ENCODE assay signal across 1 cellular context in genomic region chr2:238284802-238285515, GRCh38.
TF ChIP-seq lines count a peak whose summit lies in the region.

No MANE protein-coding gene starts in this region.

TF ChIP-seq in IMR-90, 13 proteins besides CTCF, POLR2A, EP300 and RAD21:
- TF ChIP-seq CHD1 (IDR thresholded peaks at IDR 0.05; ENCODE audit: low read depth, low read length), result no peak
- no peak for TF ChIP-seq RFX5 (IDR thresholded peaks at IDR 0.05; ENCODE audit: low read depth, low read length)
- no peak for TF ChIP-seq NFE2L2 (IDR thresholded peaks at IDR 0.05; ENCODE audit: low read depth, low read length)
- TF ChIP-seq MAZ (IDR thresholded peaks at IDR 0.05; ENCODE audit: borderline replicate concordance, low read depth, low read length), result no peak
- no peak for TF ChIP-seq USF2 (IDR thresholded peaks at IDR 0.05; ENCODE audit: low read depth, low read length)
- no peak for TF ChIP-seq RCOR1 (IDR thresholded peaks at IDR 0.05; ENCODE audit: insufficient replicate concordance, low read length)
- TF ChIP-seq BHLHE40 (IDR thresholded peaks at IDR 0.05; ENCODE audit: low read depth, low read length), result no peak
- no peak for TF ChIP-seq CEBPB (IDR thresholded peaks at IDR 0.05; ENCODE audit: low read depth, low read length)
- no peak for TF ChIP-seq ELK1 (IDR thresholded peaks at IDR 0.05; ENCODE audit: borderline replicate concordance, low read depth, low read length)
- TF ChIP-seq SMC3 (IDR thresholded peaks at IDR 0.05; ENCODE audit: low read depth, low read length), result no peak
- TF ChIP-seq MXI1 (IDR thresholded peaks at IDR 0.05; ENCODE audit: borderline replicate concordance, low read depth, low read length), result no peak
- TF ChIP-seq MAFK (IDR thresholded peaks at IDR 0.05; ENCODE audit: low read depth, low read length), result no peak
- no peak for TF ChIP-seq FOS (IDR thresholded peaks at IDR 0.05; ENCODE audit: low read depth, low read length)
